8 cellular contexts compared by ENCODE assay signal in genomic region chr14:36105401-36105800, GRCh38.
A peak's percentile ranks its signal among the peaks of the same experiment; 100 is the strongest.
DNase-seq lines count a peak whose midpoint lies in the region; ATAC-seq, FAIRE-seq and TF ChIP-seq lines count a peak whose summit lies in the region.
"Had no signal": no experiment of that assay in that cellular context is flagged by ENCODE, and none has a peak within 500 bp of the region (broad histone marks: within the 10 kb centered on the region; RNA-seq: fewer than 3 reads in every experiment).

No MANE protein-coding gene starts in this region.

- no peak for TF ChIP-seq EP300 in neural cell (conservative IDR thresholded peaks at IDR 0.05; ENCODE audit: poor library complexity, severe bottlenecking)

- no peaks in the 10 kb centered on the region for H3K4me1 Mint-ChIP-seq in WTC11

- H3K79me2 ChIP-seq in neural cell (replicated peaks; ENCODE audit: insufficient read depth, low read length): no peaks in the 10 kb centered on the region

- no peak overlapping the region for H3K9ac ChIP-seq in neural cell (ENCODE audit: low read length)

- no peak overlapping the region for H3K4me2 ChIP-seq in neural cell (ENCODE audit: low read length)

- H3K27me3 Mint-ChIP-seq in WTC11 (ENCODE audit: low read depth): no peaks in the 10 kb centered on the region

- no peaks in the 10 kb centered on the region for H3K9me2 ChIP-seq in neural cell (ENCODE audit: insufficient read depth, low read length)

- no peaks in the 10 kb centered on the region for H3K4me1 ChIP-seq in pancreas
- H3K4me1 ChIP-seq: esophagus squamous epithelium had no signal

- ATAC-seq in WTC11: peak; percentile 92
- ATAC-seq in pancreas: no peak

- no peak overlapping the region for H3K4me3 Mint-ChIP-seq in WTC11

- no peaks in the 10 kb centered on the region for H3K36me3 ChIP-seq in neural cell (ENCODE audit: insufficient read depth, low read length)
- no peaks in the 10 kb centered on the region for H3K36me3 ChIP-seq in pancreas
- H3K36me3 ChIP-seq: esophagus squamous epithelium had no signal

- no peak overlapping the region for H2AFZ ChIP-seq in neural cell (ENCODE audit: low read depth, low read length)

- no peak overlapping the region for H3K27ac Mint-ChIP-seq in WTC11

- H3K27ac ChIP-seq in neural cell (ENCODE audit: low read length) (no peak overlapping the region), pancreas (no peak overlapping the region)
- H3K27ac ChIP-seq: esophagus squamous epithelium had no signal

- POLR2A ChIA-PET in WTC11 (lab: Charles Lee): no interaction called here

- H3K4me3 ChIP-seq in GM12865 (ENCODE audit: low read depth, low read length) (no peak overlapping the region), neural cell (ENCODE audit: low read length) (no peak overlapping the region), pancreas (no peak overlapping the region)
- H3K4me3 ChIP-seq: esophagus squamous epithelium had no signal

- no peaks in the 10 kb centered on the region for H3F3A ChIP-seq in neural cell (ENCODE audit: insufficient read depth, low read length, poor library complexity, severe bottlenecking)

- DNase-seq in GM12865 (ENCODE audit: low read depth): no peak
- peak; percentile 27 for DNase-seq in NCI-H1105 (lab: John Stamatoyannopoulos, UW)
- peak; percentile 21 for DNase-seq in WTC11 (ENCODE audit: low spot score)
- no peak for DNase-seq in pancreas
- no peak for DNase-seq in activated CD4-positive, CD25-positive, alpha-beta regulatory T cell (lab: John Stamatoyannopoulos, UW)
- DNase-seq in hippocampal formation (lab: John Stamatoyannopoulos, UW): no peak
- DNase-seq: esophagus squamous epithelium had no signal

- H4K20me1 ChIP-seq in neural cell (ENCODE audit: insufficient read depth): no peaks in the 10 kb centered on the region

- CTCF ChIA-PET in WTC11 (lab: Charles Lee): interaction anchor here (0.5 to 2.7 kb wide), 34 partner anchors 11 to 513 kb away, joined by 3 to 41 read pairs (median 4); no protein-coding TSS in a partner anchor

- no peaks in the 10 kb centered on the region for H3K27me3 ChIP-seq in neural cell (ENCODE audit: insufficient read depth, low read depth, low read length)
- H3K27me3 ChIP-seq in pancreas: no peaks in the 10 kb centered on the region
- H3K27me3 ChIP-seq: esophagus squamous epithelium had no signal

- H3K9me3 ChIP-seq in neural cell (ENCODE audit: low read length) (no peaks in the 10 kb centered on the region), pancreas (no peaks in the 10 kb centered on the region)
- H3K9me3 ChIP-seq: esophagus squamous epithelium had no signal

- no peaks in the 10 kb centered on the region for H3K36me3 Mint-ChIP-seq in WTC11

- H3K9me3 Mint-ChIP-seq in WTC11: no peaks in the 10 kb centered on the region

- WGBS in pancreas, 2 donors: 4 to 14% methylated on average over 1 of the region's 1 CpG

- peak; percentile 5 for TF ChIP-seq CTCF in GM12865 (IDR thresholded peaks at IDR 0.05; ENCODE audit: insufficient read depth, low read depth, low read length, missing control alignments)
- no peak for TF ChIP-seq CTCF in WTC11 (IDR thresholded peaks at IDR 0.05)
- no peak for TF ChIP-seq CTCF in neural cell (IDR thresholded peaks at IDR 0.05; ENCODE audit: poor library complexity, severe bottlenecking)
- TF ChIP-seq CTCF in pancreas (IDR thresholded peaks at IDR 0.05): no peak

- peak; percentile 19 for TF ChIP-seq RAD21 in neural cell (conservative IDR thresholded peaks at IDR 0.05)

- FAIRE-seq in pancreas (lab: Jason Lieb, UNC): no peak

- intact Hi-C loops in pancreas (cut with DNase I): no loop called here

TF ChIP-seq in WTC11, 78 proteins besides CTCF, POLR2A, EP300 and RAD21 (continues in another document):
- TF ChIP-seq FOXK1 (CRISPR knock-in tag; IDR thresholded peaks at IDR 0.05) (no peak), NR1H2 (CRISPR knock-in tag; IDR thresholded peaks at IDR 0.05) (no peak), ZNF281 (CRISPR knock-in tag; IDR thresholded peaks at IDR 0.05) (no peak), RORB (CRISPR knock-in tag; IDR thresholded peaks at IDR 0.05) (no peak)
- TF ChIP-seq, protein P1, sequence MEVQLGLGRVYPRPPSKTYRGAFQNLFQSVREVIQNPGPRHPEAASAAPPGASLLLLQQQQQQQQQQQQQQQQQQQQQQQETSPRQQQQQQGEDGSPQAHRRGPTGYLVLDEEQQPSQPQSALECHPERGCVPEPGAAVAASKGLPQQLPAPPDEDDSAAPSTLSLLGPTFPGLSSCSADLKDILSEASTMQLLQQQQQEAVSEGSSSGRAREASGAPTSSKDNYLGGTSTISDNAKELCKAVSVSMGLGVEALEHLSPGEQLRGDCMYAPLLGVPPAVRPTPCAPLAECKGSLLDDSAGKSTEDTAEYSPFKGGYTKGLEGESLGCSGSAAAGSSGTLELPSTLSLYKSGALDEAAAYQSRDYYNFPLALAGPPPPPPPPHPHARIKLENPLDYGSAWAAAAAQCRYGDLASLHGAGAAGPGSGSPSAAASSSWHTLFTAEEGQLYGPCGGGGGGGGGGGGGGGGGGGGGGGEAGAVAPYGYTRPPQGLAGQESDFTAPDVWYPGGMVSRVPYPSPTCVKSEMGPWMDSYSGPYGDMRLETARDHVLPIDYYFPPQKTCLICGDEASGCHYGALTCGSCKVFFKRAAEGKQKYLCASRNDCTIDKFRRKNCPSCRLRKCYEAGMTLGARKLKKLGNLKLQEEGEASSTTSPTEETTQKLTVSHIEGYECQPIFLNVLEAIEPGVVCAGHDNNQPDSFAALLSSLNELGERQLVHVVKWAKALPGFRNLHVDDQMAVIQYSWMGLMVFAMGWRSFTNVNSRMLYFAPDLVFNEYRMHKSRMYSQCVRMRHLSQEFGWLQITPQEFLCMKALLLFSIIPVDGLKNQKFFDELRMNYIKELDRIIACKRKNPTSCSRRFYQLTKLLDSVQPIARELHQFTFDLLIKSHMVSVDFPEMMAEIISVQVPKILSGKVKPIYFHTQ (CRISPR knock-in tag; IDR thresholded peaks at IDR 0.05): no peak

TF ChIP-seq in neural cell, 6 proteins besides CTCF, POLR2A, EP300 and RAD21:
- TF ChIP-seq MXI1 (conservative IDR thresholded peaks at IDR 0.05; ENCODE audit: poor library complexity, severe bottlenecking): no peak
- no peak for TF ChIP-seq SMC3 (conservative IDR thresholded peaks at IDR 0.05; ENCODE audit: poor library complexity)
- TF ChIP-seq, protein P2, sequence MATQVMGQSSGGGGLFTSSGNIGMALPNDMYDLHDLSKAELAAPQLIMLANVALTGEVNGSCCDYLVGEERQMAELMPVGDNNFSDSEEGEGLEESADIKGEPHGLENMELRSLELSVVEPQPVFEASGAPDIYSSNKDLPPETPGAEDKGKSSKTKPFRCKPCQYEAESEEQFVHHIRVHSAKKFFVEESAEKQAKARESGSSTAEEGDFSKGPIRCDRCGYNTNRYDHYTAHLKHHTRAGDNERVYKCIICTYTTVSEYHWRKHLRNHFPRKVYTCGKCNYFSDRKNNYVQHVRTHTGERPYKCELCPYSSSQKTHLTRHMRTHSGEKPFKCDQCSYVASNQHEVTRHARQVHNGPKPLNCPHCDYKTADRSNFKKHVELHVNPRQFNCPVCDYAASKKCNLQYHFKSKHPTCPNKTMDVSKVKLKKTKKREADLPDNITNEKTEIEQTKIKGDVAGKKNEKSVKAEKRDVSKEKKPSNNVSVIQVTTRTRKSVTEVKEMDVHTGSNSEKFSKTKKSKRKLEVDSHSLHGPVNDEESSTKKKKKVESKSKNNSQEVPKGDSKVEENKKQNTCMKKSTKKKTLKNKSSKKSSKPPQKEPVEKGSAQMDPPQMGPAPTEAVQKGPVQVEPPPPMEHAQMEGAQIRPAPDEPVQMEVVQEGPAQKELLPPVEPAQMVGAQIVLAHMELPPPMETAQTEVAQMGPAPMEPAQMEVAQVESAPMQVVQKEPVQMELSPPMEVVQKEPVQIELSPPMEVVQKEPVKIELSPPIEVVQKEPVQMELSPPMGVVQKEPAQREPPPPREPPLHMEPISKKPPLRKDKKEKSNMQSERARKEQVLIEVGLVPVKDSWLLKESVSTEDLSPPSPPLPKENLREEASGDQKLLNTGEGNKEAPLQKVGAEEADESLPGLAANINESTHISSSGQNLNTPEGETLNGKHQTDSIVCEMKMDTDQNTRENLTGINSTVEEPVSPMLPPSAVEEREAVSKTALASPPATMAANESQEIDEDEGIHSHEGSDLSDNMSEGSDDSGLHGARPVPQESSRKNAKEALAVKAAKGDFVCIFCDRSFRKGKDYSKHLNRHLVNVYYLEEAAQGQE (IDR thresholded peaks at IDR 0.05; ENCODE audit: borderline replicate concordance): no peak
- no peak for TF ChIP-seq EZH2 (IDR thresholded peaks at IDR 0.05; ENCODE audit: borderline replicate concordance, insufficient read depth, low read length, poor library complexity, severe bottlenecking)
- no peak for TF ChIP-seq POLR2AphosphoS5 (IDR thresholded peaks at IDR 0.05)
- TF ChIP-seq TAF1 (IDR thresholded peaks at IDR 0.05; ENCODE audit: low read depth): no peak
TF ChIP-seq in neural cell: peak in this region for 0.

Comparison
In these comparisons a context has a peak if more than half of its experiments do, and no peak if none do; other contexts are left out.
1. DNase-seq: peak in NCI-H1105 (single experiment) and WTC11 (single experiment); none in GM12865 (single experiment), pancreas (0 of 6), activated CD4-positive, CD25-positive, alpha-beta regulatory T cell (0 of 4) and hippocampal formation (0 of 2).